Comparison of ENCODE assay signal across 14 cellular contexts in genomic region chr7:2808891-2809660, GRCh38. TPM values are rescaled to one million over a fixed set of nuclear protein-coding genes. Genes with fewer than 3 reads are reported as not detected.
DNase-seq lines count a peak whose midpoint lies in the region; ATAC-seq and TF ChIP-seq lines count a peak whose summit lies in the region.
"Had no signal": no experiment of that assay in that cellular context is flagged by ENCODE, and none has a peak within 500 bp of the region (broad histone marks: within the 10 kb centered on the region; RNA-seq: fewer than 3 reads in every experiment).

No MANE protein-coding gene starts in this region.

- no peak overlapping the region for H4K8ac ChIP-seq in mesendoderm (ENCODE audit: low read depth, low read length)

- in situ Hi-C loops in ACHN (cut with HindIII; ENCODE audit: low pct_ligation_motif_present, low pct_unique_long_range_greater_than_20kb, low sequenced_read_pairs), result no loop called here

- peak; percentile 52 for ATAC-seq in HG03095 (IDR thresholded peaks at IDR 0.05; ENCODE audit: unreplicated experiment)
- peak; percentile 25 for ATAC-seq in T-helper 17 cell
- ATAC-seq in HG02759 (IDR thresholded peaks at IDR 0.05; ENCODE audit: unreplicated experiment), result no peak
- ATAC-seq in HG03196 (IDR thresholded peaks at IDR 0.05; ENCODE audit: unreplicated experiment), result no peak
- ATAC-seq: CD8-positive, alpha-beta T cell had no signal

- no peaks in the 10 kb centered on the region for H3K9me3 ChIP-seq in T-helper 17 cell (ENCODE audit: control insufficient read depth, low read length, poor library complexity, severe bottlenecking)

- DNase-seq in GM12865 (ENCODE audit: low read depth) (peak; percentile 26), T-helper 17 cell (no peak), mesendoderm (no peak), ACHN (no peak)
- DNase-seq: activated CD4-positive, alpha-beta T cell treated with anti-CD3 and anti-CD28 coated beads, Interleukin-2, amount 50 U/mL, for 1 hour; CD8-positive, alpha-beta T cell; kidney; NK-92 treated with Interleukin-12 subunit alpha and Interleukin-12 subunit beta, amount 100 ng/mL, for 24 hours had no signal

- no peak overlapping the region for H3K4ac ChIP-seq in mesendoderm (ENCODE audit: low read depth, low read length)

- H2BK15ac ChIP-seq in mesendoderm (replicated peaks; ENCODE audit: low read depth), result no peak overlapping the region

- H3K36me3 Mint-ChIP-seq in T-helper 17 cell (ENCODE audit: low read depth) (peaks cover 4% of the 10 kb centered on the region), nephron (ENCODE audit: low read depth) (peaks cover 10% of the 10 kb centered on the region)
- H3K36me3 Mint-ChIP-seq: natural killer cell treated with Interleukin-12 subunit alpha and Interleukin-12 subunit beta and Interleukin-15 and Interleukin-18, amount 100 ng/mL, for 72 hours had no signal

- H3K36me3 ChIP-seq in mesendoderm (ENCODE audit: control insufficient read depth, insufficient read depth, low read length), result no peaks in the 10 kb centered on the region

- H3K27ac Mint-ChIP-seq in T-helper 17 cell, result peak overlapping the region; percentile 64
- H3K27ac Mint-ChIP-seq in nephron, result peak overlapping the region; percentile 51 to 97 (median 71)
- H3K27ac Mint-ChIP-seq: activated T-helper 1 cell treated with anti-CD3 and anti-CD28 coated beads, Interleukin-12 subunit alpha, Interleukin-12 subunit beta, Interleukin-2, Interleukin-4 antibody, amounts not matched to agents 30 ng/mL and 10 ng/mL and 1 ng/mL, durations not matched to agents 14 hours and 24 hours and 36 hours; CD8-positive, alpha-beta T cell had no signal

- H4K5ac ChIP-seq in mesendoderm (ENCODE audit: low read length), result no peak overlapping the region

- H3K27ac ChIP-seq in mesendoderm (ENCODE audit: low read depth, low read length), result no peak overlapping the region

- H2BK120ac ChIP-seq in mesendoderm (ENCODE audit: low read depth, low read length), result no peak overlapping the region

- H3K4me3 ChIP-seq in GM12865 (ENCODE audit: low read depth, low read length) (no peak overlapping the region), mesendoderm (ENCODE audit: low read length) (no peak overlapping the region)

- no peak overlapping the region for H3K23ac ChIP-seq in mesendoderm (ENCODE audit: low read length)

- no peak overlapping the region for H3K18ac ChIP-seq in mesendoderm (ENCODE audit: low read length)

- H3K4me1 ChIP-seq in mesendoderm (ENCODE audit: control insufficient read depth, low read depth, low read length), result peaks cover 5% of the 10 kb centered on the region

- peaks cover 61% of the 10 kb centered on the region for H3K79me2 ChIP-seq in mesendoderm (ENCODE audit: control insufficient read depth, insufficient read depth, low read length)

- no peak overlapping the region for H2BK5ac ChIP-seq in mesendoderm (ENCODE audit: low read length)

- H3K9me3 Mint-ChIP-seq in nephron, result no peaks in the 10 kb centered on the region
- H3K9me3 Mint-ChIP-seq: activated T-helper 1 cell treated with anti-CD3 and anti-CD28 coated beads, Interleukin-12 subunit alpha, Interleukin-12 subunit beta, Interleukin-2, Interleukin-4 antibody, amounts not matched to agents 30 ng/mL and 10 ng/mL and 1 ng/mL, durations not matched to agents 14 hours and 24 hours and 36 hours; CD8-positive, alpha-beta T cell; natural killer cell treated with Interleukin-12 subunit alpha and Interleukin-12 subunit beta and Interleukin-15 and Interleukin-18, amount 100 ng/mL, for 72 hours had no signal

- no peak overlapping the region for H3K9ac ChIP-seq in mesendoderm (ENCODE audit: low read length)

- peaks cover 31% of the 10 kb centered on the region for H3K79me1 ChIP-seq in mesendoderm (ENCODE audit: low read length)

- TF ChIP-seq CTCF in GM12865 (IDR thresholded peaks at IDR 0.05; ENCODE audit: insufficient read depth, low read depth, low read length, missing control alignments) (no peak), nephron (IDR thresholded peaks at IDR 0.05; ENCODE audit: unreplicated experiment in 3 of 3) (no peak)

- H3K27me3 Mint-ChIP-seq in T-helper 17 cell (no peaks in the 10 kb centered on the region), nephron (ENCODE audit: low read depth) (no peaks in the 10 kb centered on the region)
- H3K27me3 Mint-ChIP-seq: natural killer cell treated with Interleukin-12 subunit alpha and Interleukin-12 subunit beta and Interleukin-15 and Interleukin-18, amount 100 ng/mL, for 72 hours had no signal

- H2AK5ac ChIP-seq in mesendoderm (ENCODE audit: low read length), result no peak overlapping the region

- no peaks in the 10 kb centered on the region for H3K27me3 ChIP-seq in mesendoderm (ENCODE audit: insufficient read depth, low read length, poor library complexity)

- no peak overlapping the region for H3K56ac ChIP-seq in mesendoderm (ENCODE audit: low read length)

- WGBS in mesendoderm (ENCODE audit: extremely low coverage, insufficient coverage, low lambda C conversion rate), result no CpG with 5 or more reads among the region's 15 CpGs

- H3K4me3 Mint-ChIP-seq in T-helper 17 cell (no peak overlapping the region), nephron (peak overlapping the region in 1 of 3 experiments; percentile 22)
- H3K4me3 Mint-ChIP-seq: activated T-helper 1 cell treated with anti-CD3 and anti-CD28 coated beads, Interleukin-12 subunit alpha, Interleukin-12 subunit beta, Interleukin-2, Interleukin-4 antibody, amounts not matched to agents 30 ng/mL and 10 ng/mL and 1 ng/mL, durations not matched to agents 14 hours and 24 hours and 36 hours; CD8-positive, alpha-beta T cell; natural killer cell treated with Interleukin-12 subunit alpha and Interleukin-12 subunit beta and Interleukin-15 and Interleukin-18, amount 100 ng/mL, for 72 hours had no signal

- no peak overlapping the region for H3K4me2 ChIP-seq in mesendoderm (ENCODE audit: low read length)

- H3K4me1 Mint-ChIP-seq in T-helper 17 cell (peaks cover 24% of the 10 kb centered on the region), nephron (peaks cover 71% of the 10 kb centered on the region)

RNA-seq across cellular contexts. Expression of gene GNA12, which starts 35.0 kb away (rescaled TPM):
- 10 to 100 TPM; 13.5 to 19.2 TPM for total RNA-seq in T-helper 17 cell
- 46.1 TPM for polyA plus RNA-seq in mesendoderm (2013, experiment 1 of 2)
- 47.4 TPM for polyA plus RNA-seq in mesendoderm (2013, experiment 2 of 2)

Comparison
In these comparisons a context has a peak if more than half of its experiments do, and no peak if none do; other contexts are left out.
1. ATAC-seq: peak in HG03095 (single experiment) and T-helper 17 cell (single experiment); none in HG02759 (single experiment) and HG03196 (single experiment).